ENCODE assay signal across 20 cellular contexts in genomic region chr22:44494497-44494896, GRCh38.
"Had no signal": no experiment of that assay in that cellular context is flagged by ENCODE, and none has a peak within 500 bp of the region (broad histone marks: within the 10 kb centered on the region; RNA-seq: fewer than 3 reads in every experiment).

No MANE protein-coding gene starts in this region.

- DNase-seq: activated CD8-positive, alpha-beta memory T cell treated with anti-CD3 and anti-CD28 coated beads, Interleukin-2, amount 10 ng/mL, durations not matched to agents 7 days and 5 days; activated gamma-delta T cell; activated naive CD8-positive, alpha-beta T cell treated with anti-CD3 and anti-CD28 coated beads, Interleukin-2, amount 10 ng/mL, durations not matched to agents 7 days and 5 days; activated T-cell treated with anti-CD3 and anti-CD28 coated beads, Interleukin-2, amount 50 U/mL, for 4 hours; anterior cingulate cortex; brain microvascular endothelial cell; cerebellar nuclear complex; effector memory CD4-positive, alpha-beta T cell; gastrocnemius medialis; islet precursor cell; midbrain; posterior cingulate gyrus; retina; T-helper 9 cell had no signal

- H3K27ac ChIP-seq: brain microvascular endothelial cell, epithelial cell of prostate, gastrocnemius medialis had no signal

- H3K27ac Mint-ChIP-seq: dendritic cell treated with granulocyte-macrophage colony-stimulating factor and Interleukin-4, amounts not matched to agents 40 ng/mL and 50 ng/mL, for 4 days; stimulated activated memory B cell treated with anti-CD40 and anti-IgM and Interleukin-4, amounts not matched to agents 10 μg/mL and 1 μg/mL and 100 μg/mL, for 72 hours had no signal

- H3K4me3 ChIP-seq: gastrocnemius medialis, heart left ventricle, tibial nerve had no signal

- H3K4me3 Mint-ChIP-seq: activated CD8-positive, alpha-beta memory T cell treated with anti-CD3 and anti-CD28 coated beads, Interleukin-2, amount 10 ng/mL, durations not matched to agents 7 days and 5 days; activated naive CD8-positive, alpha-beta T cell treated with anti-CD3 and anti-CD28 coated beads, Interleukin-2, amount 10 ng/mL, durations not matched to agents 7 days and 5 days; activated T-cell treated with anti-CD3 and anti-CD28 coated beads, Interleukin-2, amount 50 U/mL, for 4 hours; dendritic cell treated with granulocyte-macrophage colony-stimulating factor and Interleukin-4, amounts not matched to agents 40 ng/mL and 50 ng/mL, for 4 days; stimulated activated memory B cell treated with anti-CD40 and anti-IgM and Interleukin-4, amounts not matched to agents 10 μg/mL and 1 μg/mL and 100 μg/mL, for 72 hours had no signal

- H3K27me3 ChIP-seq: brain microvascular endothelial cell, gastrocnemius medialis, heart left ventricle, tibial nerve had no signal

- H3K9me3 Mint-ChIP-seq: activated T-cell treated with anti-CD3 and anti-CD28 coated beads, Interleukin-2, amount 50 U/mL, for 4 hours had no signal

- H3K9me3 ChIP-seq: gastrocnemius medialis had no signal

- H3K27me3 Mint-ChIP-seq: activated CD8-positive, alpha-beta memory T cell treated with anti-CD3 and anti-CD28 coated beads, Interleukin-2, amount 10 ng/mL, durations not matched to agents 7 days and 5 days; activated naive CD8-positive, alpha-beta T cell treated with anti-CD3 and anti-CD28 coated beads, Interleukin-2, amount 10 ng/mL, durations not matched to agents 7 days and 5 days; dendritic cell treated with granulocyte-macrophage colony-stimulating factor and Interleukin-4, amounts not matched to agents 40 ng/mL and 50 ng/mL, for 4 days; stimulated activated memory B cell treated with anti-CD40 and anti-IgM and Interleukin-4, amounts not matched to agents 10 μg/mL and 1 μg/mL and 100 μg/mL, for 72 hours had no signal

- H3K36me3 ChIP-seq: brain microvascular endothelial cell had no signal

- ATAC-seq: activated CD4-positive, CD25-positive, alpha-beta regulatory T cell treated with anti-CD3 and anti-CD28 coated beads, Interleukin-2, amount 50 U/mL, for 24 hours; activated CD8-positive, alpha-beta memory T cell treated with anti-CD3 and anti-CD28 coated beads, Interleukin-2, amount 10 ng/mL, durations not matched to agents 7 days and 5 days; activated T-cell treated with anti-CD3 and anti-CD28 coated beads, Interleukin-2, amount 50 U/mL, for 4 hours; gastrocnemius medialis; heart left ventricle; stimulated activated memory B cell treated with anti-CD40 and anti-IgM and Interleukin-4, amounts not matched to agents 10 μg/mL and 1 μg/mL and 100 μg/mL, for 72 hours had no signal
